ENCODE assay signal across 9 cellular contexts in the genomic region with DNA sequence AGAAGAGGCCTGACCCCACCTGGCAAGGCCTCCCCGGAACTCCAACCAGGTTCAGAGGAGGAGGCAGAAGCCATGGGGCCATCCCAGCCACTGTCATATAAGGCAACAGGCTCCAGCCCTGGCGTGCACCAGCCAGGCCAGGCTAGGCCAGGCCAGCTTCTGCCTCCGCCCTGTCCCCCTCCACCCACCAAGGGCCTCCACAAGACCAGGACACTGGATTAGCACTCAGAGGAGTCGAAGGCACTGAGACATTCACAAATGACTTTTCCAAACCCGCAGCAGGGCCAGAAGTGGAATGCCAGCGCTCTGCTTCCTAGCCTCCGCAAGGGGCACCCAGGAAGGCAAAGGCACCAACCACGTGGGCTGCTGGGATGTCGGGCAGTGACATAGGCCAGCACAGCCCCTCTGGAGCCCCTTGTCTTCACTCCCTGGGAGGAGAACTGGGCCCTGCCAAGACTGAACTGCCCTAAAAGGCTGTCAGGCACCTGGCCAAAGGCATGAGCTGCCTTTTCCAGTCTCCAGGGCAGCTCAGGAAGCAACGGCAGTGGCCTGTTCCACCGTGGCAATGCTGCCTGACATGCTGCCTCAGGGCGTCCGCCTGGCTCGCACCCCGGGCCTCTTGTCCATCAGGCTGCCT. TPM values are rescaled to one million over a fixed set of nuclear protein-coding genes. Genes with fewer than 3 reads are reported as not detected.
A peak's percentile ranks its signal among the peaks of the same experiment; 100 is the strongest.
DNase-seq lines count a peak whose midpoint lies in the region; ATAC-seq, FAIRE-seq and TF ChIP-seq lines count a peak whose summit lies in the region.
"Had no signal": no experiment of that assay in that cellular context is flagged by ENCODE, and none has a peak within 500 bp of the region (broad histone marks: within the 10 kb centered on the region; RNA-seq: fewer than 3 reads in every experiment).

No MANE protein-coding gene starts in this region.

- H3K27me3 ChIP-seq in CD4-positive, alpha-beta T cell (ENCODE audit: control insufficient read depth, insufficient read depth, low read length) = no peaks in the 10 kb centered on the region

- H3K27ac ChIP-seq in cingulate gyrus (ENCODE audit: low read depth, low read length) (peak overlapping the region; percentile 85), skin epidermis (peak overlapping the region; percentile 29 to 87 (median 75))
- no peak overlapping the region for H3K27ac ChIP-seq in CD4-positive, alpha-beta T cell (ENCODE audit: low read depth, low read length)

- TF ChIP-seq CTCF in CD4-positive, alpha-beta T cell (IDR thresholded peaks at IDR 0.05) = no peak

- FAIRE-seq in HTR-8/SVneo (lab: Jason Lieb, UNC) = peak; percentile 69

- no peak overlapping the region for H3K4me3 Mint-ChIP-seq in CD4-positive, alpha-beta T cell

- ATAC-seq in CD4-positive, alpha-beta T cell (ENCODE audit: poor library complexity) = no peak
- no peak for ATAC-seq in GM21367 (IDR thresholded peaks at IDR 0.05; ENCODE audit: unreplicated experiment)

- H3K9me3 Mint-ChIP-seq in CD4-positive, alpha-beta T cell = no peaks in the 10 kb centered on the region

- POLR2A ChIA-PET in CD4-positive, alpha-beta T cell (lab: Charles Lee) = no interaction called here

- no peaks in the 10 kb centered on the region for H3K9me3 ChIP-seq in CD4-positive, alpha-beta T cell (ENCODE audit: control insufficient read depth, low read length)

- CTCF ChIA-PET in CD4-positive, alpha-beta T cell (lab: Charles Lee) = no interaction called here

- intact Hi-C loops in CD4-positive, alpha-beta T cell (cut with DNase I, micrococcal nuclease) = loop anchor here in 1 of 2 experiments (2.0 kb wide), 1 partner anchor 17 kb away; no protein-coding TSS in a partner anchor

- no peak for DNase-seq in HTR-8/SVneo (ENCODE audit: insufficient read length, low spot score)
- peak; percentile 23 for DNase-seq in kidney tubule cell (ENCODE audit: low spot score)
- no peak for DNase-seq in CD4-positive, alpha-beta T cell
- DNase-seq in occipital lobe (lab: John Stamatoyannopoulos, UW) = no peak
- no peak for DNase-seq in activated CD8-positive, alpha-beta memory T cell treated with anti-CD3 and anti-CD28 coated beads, Interleukin-2, amount 50 U/mL, for 48 hours
- DNase-seq: activated CD4-positive, alpha-beta T cell treated with anti-CD3 and anti-CD28 coated beads, Interleukin-2, amount 50 U/mL, for 1 hour had no signal

- peaks cover 32% of the 10 kb centered on the region for H3K4me1 Mint-ChIP-seq in CD4-positive, alpha-beta T cell (ENCODE audit: low read depth)

- H3K27ac Mint-ChIP-seq in CD4-positive, alpha-beta T cell = no peak overlapping the region

- H3K36me3 Mint-ChIP-seq in CD4-positive, alpha-beta T cell (ENCODE audit: low read depth) = no peaks in the 10 kb centered on the region

- no peaks in the 10 kb centered on the region for H3K27me3 Mint-ChIP-seq in CD4-positive, alpha-beta T cell

- H3K4me3 ChIP-seq in skin epidermis = no peak overlapping the region

RNA-seq across cellular contexts. Expression of gene SEMA4C, which starts 37.6 kb away (rescaled TPM):
- 10 to 100 TPM; 55.8 to 56.8 TPM for total RNA-seq in CD4-positive, alpha-beta T cell
- total RNA-seq in occipital lobe = 54.9 TPM

RNA-seq across cellular contexts. Expression of gene ANKRD39, which starts 49.7 kb away (rescaled TPM):
- total RNA-seq in CD4-positive, alpha-beta T cell = 10 to 100 TPM; 17.2 to 18.3 TPM
- total RNA-seq in occipital lobe = 8.0 TPM
